In genomic region chr11:71209656-71210055, GRCh38 we compare ENCODE assay signal across 14 cellular contexts. TPM values are rescaled to one million over a fixed set of nuclear protein-coding genes. Genes with fewer than 3 reads are reported as not detected.
DNase-seq lines count a peak whose midpoint lies in the region; ATAC-seq and TF ChIP-seq lines count a peak whose summit lies in the region.
"Had no signal": no experiment of that assay in that cellular context is flagged by ENCODE, and none has a peak within 500 bp of the region (broad histone marks: within the 10 kb centered on the region; RNA-seq: fewer than 3 reads in every experiment).

No MANE protein-coding gene starts in this region.

- H3K4me1 Mint-ChIP-seq in chondrocyte (ENCODE audit: low read depth) = peaks cover 4% of the 10 kb centered on the region
- H3K4me1 Mint-ChIP-seq: B cell had no signal

- ATAC-seq in RWPE2 (ENCODE audit: low read depth) (no peak), upper lobe of right lung (no peak), GM19351 (IDR thresholded peaks at IDR 0.05; ENCODE audit: unreplicated experiment) (no peak), mucosa of descending colon (no peak)
- ATAC-seq: GM23338 had no signal

- H3K36me3 Mint-ChIP-seq in chondrocyte (ENCODE audit: low read depth) = no peaks in the 10 kb centered on the region

- DNase-seq in RWPE2 (ENCODE audit: low spot score) (peak; percentile 26), chondrocyte (ENCODE audit: low spot score) (peak; percentile 81), posterior vena cava (ENCODE audit: low spot score) (peak; percentile 49), upper lobe of right lung (peak; percentile 46), lower leg skin (ENCODE audit: low spot score in 2 of 2) (no peak), mucosa of descending colon (no peak)
- DNase-seq: C1 segment of cervical spinal cord; Calu3; CD4-positive, alpha-beta T cell; DMS 273 treated with DMSO at 0.1 percent for 48 hours; H7 had no signal

- no peak for TF ChIP-seq POLR2A in lower leg skin (IDR thresholded peaks at IDR 0.05)

- no peaks in the 10 kb centered on the region for H3K9me3 ChIP-seq in RWPE2 (ENCODE audit: severe bottlenecking)
- H3K9me3 ChIP-seq in upper lobe of right lung = no peaks in the 10 kb centered on the region
- H3K9me3 ChIP-seq in mucosa of descending colon = no peaks in the 10 kb centered on the region

- WGBS in lower leg skin, 2 donors = 86 to 88% methylated on average over 10 of the region's 10 CpGs

- no peaks in the 10 kb centered on the region for H3K36me3 ChIP-seq in RWPE2 (ENCODE audit: low read depth)
- no peaks in the 10 kb centered on the region for H3K36me3 ChIP-seq in upper lobe of right lung
- H3K36me3 ChIP-seq in mucosa of descending colon (ENCODE audit: low read depth) = no peaks in the 10 kb centered on the region

- H3K4me3 ChIP-seq in RWPE2 (ENCODE audit: severe bottlenecking) = no peak overlapping the region
- H3K4me3 ChIP-seq in upper lobe of right lung = no peak overlapping the region
- H3K4me3 ChIP-seq in lower leg skin (ENCODE audit: low read depth, poor library complexity, severe bottlenecking) = no peak overlapping the region
- no peak overlapping the region for H3K4me3 ChIP-seq in mucosa of descending colon
- H3K4me3 ChIP-seq: GM23338 had no signal

- H3K27ac ChIP-seq in RWPE2 (ENCODE audit: poor library complexity, severe bottlenecking) (no peak overlapping the region), upper lobe of right lung (no peak overlapping the region)

- intact Hi-C loops in posterior vena cava (cut with DNase I) (no loop called here), upper lobe of right lung (cut with DNase I) (no loop called here), lower leg skin (cut with DNase I; ENCODE audit: low total_unique reads) (no loop called here), mucosa of descending colon (cut with DNase I, micrococcal nuclease) (no loop called here)

- H3K27me3 ChIP-seq in RWPE2 (ENCODE audit: insufficient read depth, poor library complexity, severe bottlenecking) (no peaks in the 10 kb centered on the region), upper lobe of right lung (no peaks in the 10 kb centered on the region)

- no peak overlapping the region for H3K4me3 Mint-ChIP-seq in chondrocyte (ENCODE audit: unreplicated experiment)
- H3K4me3 Mint-ChIP-seq: B cell; CD4-positive, alpha-beta T cell; GM23338 had no signal

- no peak overlapping the region for H3K27ac Mint-ChIP-seq in chondrocyte (ENCODE audit: unreplicated experiment)
- H3K27ac Mint-ChIP-seq: B cell; CD4-positive, alpha-beta T cell; GM23338 had no signal

- H3K27me3 Mint-ChIP-seq in chondrocyte (ENCODE audit: low read depth) = peaks cover 50% of the 10 kb centered on the region
- H3K27me3 Mint-ChIP-seq: CD4-positive, alpha-beta T cell had no signal

- TF ChIP-seq CTCF in RWPE2 (IDR thresholded peaks at IDR 0.05; ENCODE audit: poor library complexity, severe bottlenecking) (no peak), chondrocyte (IDR thresholded peaks at IDR 0.05) (no peak), upper lobe of right lung (IDR thresholded peaks at IDR 0.05) (no peak), lower leg skin (IDR thresholded peaks at IDR 0.05) (no peak), mucosa of descending colon (IDR thresholded peaks at IDR 0.05) (no peak)

- no peaks in the 10 kb centered on the region for H3K9me3 Mint-ChIP-seq in chondrocyte (ENCODE audit: low read depth)
- H3K9me3 Mint-ChIP-seq: CD4-positive, alpha-beta T cell had no signal

- no peaks in the 10 kb centered on the region for H3K4me1 ChIP-seq in RWPE2 (ENCODE audit: insufficient read depth, poor library complexity, severe bottlenecking)
- peaks cover 16% of the 10 kb centered on the region for H3K4me1 ChIP-seq in upper lobe of right lung
- no peaks in the 10 kb centered on the region for H3K4me1 ChIP-seq in mucosa of descending colon (ENCODE audit: low read depth)

RNA-seq across cellular contexts. Expression of gene SHANK2, which starts 42.7 kb away (rescaled TPM):
- total RNA-seq in chondrocyte (0.53 to 1.6 TPM (median 0.97 TPM) in 3 replicates), posterior vena cava (under 1 TPM; 0.51 to 0.67 TPM), upper lobe of right lung (62.5 TPM), lower leg skin (10 to 100 TPM in 2 of 4 donors, 1 to 10 TPM in 2; 1.1 to 16.7 (median 9.0) TPM), mucosa of descending colon (10 to 100 TPM; 25.8 to 58.0 (median 38.7) TPM)
- total RNA-seq: CD4-positive, alpha-beta T cell had no signal

Comparison
In these comparisons a context has a peak if more than half of its experiments do, and no peak if none do; other contexts are left out.
1. DNase-seq: peak in RWPE2 (single experiment), chondrocyte (single experiment), posterior vena cava (single experiment) and upper lobe of right lung (single experiment); none in lower leg skin (0 of 2) and mucosa of descending colon (0 of 3).